In genomic region chr17:49716952-49717351, GRCh38 we compare ENCODE assay signal across 19 cellular contexts. TPM values are rescaled to one million over a fixed set of nuclear protein-coding genes. Genes with fewer than 3 reads are reported as not detected.
DNase-seq lines count a peak whose midpoint lies in the region; ATAC-seq and TF ChIP-seq lines count a peak whose summit lies in the region.
"Had no signal": no experiment of that assay in that cellular context is flagged by ENCODE, and none has a peak within 500 bp of the region (broad histone marks: within the 10 kb centered on the region; RNA-seq: fewer than 3 reads in every experiment).

No MANE protein-coding gene starts in this region.

- CTCF ChIA-PET in activated CD8-positive, alpha-beta T cell treated with anti-CD3 and anti-CD28 coated beads for 36 hours (lab: Charles Lee) = interaction anchor here (1.0 to 32.2 kb wide), 6 partner anchors 9 to 151 kb away, joined by 3 to 780 read pairs (median 6); partner anchors contain the start of genes FAM117A, NXPH3 and SLC35B1
- CTCF ChIA-PET in activated CD8-positive, alpha-beta T cell treated with anti-CD3 and anti-CD28 coated beads, Interleukin-2, amount 10 ng/mL, durations not matched to agents 7 days and 5 days (lab: Charles Lee) = interaction anchor here (0.6 to 2.3 kb wide), 7 partner anchors 9 to 282 kb away, joined by 4 to 11 read pairs (median 6); partner anchors contain the start of genes NXPH3 and SLC35B1
- CTCF ChIA-PET in CD8-positive, alpha-beta memory T cell (lab: Charles Lee) = interaction anchor here (1.4 to 3.2 kb wide), 6 partner anchors 9 to 77 kb away, joined by 3 to 22 read pairs (median 13); no protein-coding TSS in a partner anchor

- H3K4me3 ChIP-seq in CD8-positive, alpha-beta memory T cell (ENCODE audit: low read length) = no peak overlapping the region
- no peak overlapping the region for H3K4me3 ChIP-seq in effector memory CD4-positive, alpha-beta T cell (ENCODE audit: insufficient read depth, low read depth, low read length, poor library complexity, severe bottlenecking)
- H3K4me3 ChIP-seq in gastrocnemius medialis (no peak overlapping the region), dorsolateral prefrontal cortex (no peak overlapping the region)
- H3K4me3 ChIP-seq: GM12878, heart left ventricle, lower lobe of right lung, ovary had no signal

- H3K27me3 ChIP-seq in CD8-positive, alpha-beta memory T cell (ENCODE audit: insufficient read depth, low read length, poor library complexity, severe bottlenecking) = no peaks in the 10 kb centered on the region
- no peaks in the 10 kb centered on the region for H3K27me3 ChIP-seq in effector memory CD4-positive, alpha-beta T cell (replicated peaks; ENCODE audit: control insufficient read depth, insufficient read depth, low read length, poor library complexity, severe bottlenecking)
- H3K27me3 ChIP-seq in gastrocnemius medialis (no peaks in the 10 kb centered on the region), dorsolateral prefrontal cortex (no peaks in the 10 kb centered on the region)
- H3K27me3 ChIP-seq: heart left ventricle, ovary had no signal

- no peak for TF ChIP-seq POLR2A in gastrocnemius medialis (IDR thresholded peaks at IDR 0.05)

- no peak overlapping the region for H3K4me3 Mint-ChIP-seq in activated CD8-positive, alpha-beta T cell treated with anti-CD3 and anti-CD28 coated beads for 36 hours
- no peak overlapping the region for H3K4me3 Mint-ChIP-seq in activated CD8-positive, alpha-beta T cell treated with anti-CD3 and anti-CD28 coated beads, Interleukin-2, amount 10 ng/mL, durations not matched to agents 7 days and 5 days
- peak overlapping the region; percentile 4 to 71 (median 29) for H3K4me3 Mint-ChIP-seq in CD8-positive, alpha-beta memory T cell
- H3K4me3 Mint-ChIP-seq: H9 had no signal

- no peak for ATAC-seq in activated CD8-positive, alpha-beta T cell treated with anti-CD3 and anti-CD28 coated beads for 36 hours
- ATAC-seq in activated CD8-positive, alpha-beta T cell treated with anti-CD3 and anti-CD28 coated beads, Interleukin-2, amount 10 ng/mL, durations not matched to agents 7 days and 5 days = no peak
- ATAC-seq in gastrocnemius medialis (no peak), GM18520 (IDR thresholded peaks at IDR 0.05; ENCODE audit: unreplicated experiment) (no peak)
- ATAC-seq: GM12878 had no signal

- no peaks in the 10 kb centered on the region for H3K27me3 Mint-ChIP-seq in activated CD8-positive, alpha-beta T cell treated with anti-CD3 and anti-CD28 coated beads for 36 hours
- H3K27me3 Mint-ChIP-seq in activated CD8-positive, alpha-beta T cell treated with anti-CD3 and anti-CD28 coated beads, Interleukin-2, amount 10 ng/mL, durations not matched to agents 7 days and 5 days (ENCODE audit: low read depth) = no peaks in the 10 kb centered on the region
- no peaks in the 10 kb centered on the region for H3K27me3 Mint-ChIP-seq in CD8-positive, alpha-beta memory T cell

- peaks cover 47% of the 10 kb centered on the region for H3K4me1 ChIP-seq in CD8-positive, alpha-beta memory T cell (ENCODE audit: insufficient read depth, low read length)
- H3K4me1 ChIP-seq in effector memory CD4-positive, alpha-beta T cell (ENCODE audit: control insufficient read depth, insufficient read depth, low read length, poor library complexity, severe bottlenecking) = peaks cover 32% of the 10 kb centered on the region
- peaks cover 6 to 8% of the 10 kb centered on the region in 2 donors for H3K4me1 ChIP-seq in gastrocnemius medialis
- H3K4me1 ChIP-seq: lower lobe of right lung had no signal

- peaks cover 55% of the 10 kb centered on the region for H3K36me3 Mint-ChIP-seq in activated CD8-positive, alpha-beta T cell treated with anti-CD3 and anti-CD28 coated beads for 36 hours (ENCODE audit: low read depth)
- H3K36me3 Mint-ChIP-seq in activated CD8-positive, alpha-beta T cell treated with anti-CD3 and anti-CD28 coated beads, Interleukin-2, amount 10 ng/mL, durations not matched to agents 7 days and 5 days (ENCODE audit: low read depth) = peaks cover 56% of the 10 kb centered on the region
- peaks cover 21 to 92% (median 29%) of the 10 kb centered on the region in 3 donors for H3K36me3 Mint-ChIP-seq in CD8-positive, alpha-beta memory T cell

- POLR2A ChIA-PET in activated CD8-positive, alpha-beta T cell treated with anti-CD3 and anti-CD28 coated beads for 36 hours (lab: Charles Lee) = interaction anchor here (1.0 to 3.2 kb wide), 4 partner anchors 8 to 46 kb away, joined by 4 to 23 read pairs (median 8); no protein-coding TSS in a partner anchor
- POLR2A ChIA-PET in activated CD8-positive, alpha-beta T cell treated with anti-CD3 and anti-CD28 coated beads, Interleukin-2, amount 10 ng/mL, durations not matched to agents 7 days and 5 days (lab: Charles Lee) = interaction anchor here (1.1 to 1.3 kb wide), 2 partner anchors 9 to 71 kb away, joined by 3 read pairs; partner anchors contain the start of genes KAT7 and SLC35B1
- POLR2A ChIA-PET in CD8-positive, alpha-beta memory T cell (lab: Charles Lee) = interaction anchor here (0.6 to 2.7 kb wide), 4 partner anchors 47 to 395 kb away, joined by 3 to 27 read pairs (median 4); partner anchors contain the start of genes FAM117A and KAT7

- H3K9me3 Mint-ChIP-seq in activated CD8-positive, alpha-beta T cell treated with anti-CD3 and anti-CD28 coated beads for 36 hours = no peaks in the 10 kb centered on the region
- no peaks in the 10 kb centered on the region for H3K9me3 Mint-ChIP-seq in activated CD8-positive, alpha-beta T cell treated with anti-CD3 and anti-CD28 coated beads, Interleukin-2, amount 10 ng/mL, durations not matched to agents 7 days and 5 days (ENCODE audit: insufficient read depth)
- H3K9me3 Mint-ChIP-seq in CD8-positive, alpha-beta memory T cell = no peaks in the 10 kb centered on the region
- H3K9me3 Mint-ChIP-seq: H9 had no signal

- peaks cover 45% of the 10 kb centered on the region for H3K4me1 Mint-ChIP-seq in activated CD8-positive, alpha-beta T cell treated with anti-CD3 and anti-CD28 coated beads for 36 hours (ENCODE audit: low read depth)
- peaks cover 34% of the 10 kb centered on the region for H3K4me1 Mint-ChIP-seq in activated CD8-positive, alpha-beta T cell treated with anti-CD3 and anti-CD28 coated beads, Interleukin-2, amount 10 ng/mL, durations not matched to agents 7 days and 5 days (ENCODE audit: low read depth)
- peaks cover 48 to 59% (median 51%) of the 10 kb centered on the region in 3 donors for H3K4me1 Mint-ChIP-seq in CD8-positive, alpha-beta memory T cell
- H3K4me1 Mint-ChIP-seq: H9 had no signal

- H3K27ac ChIP-seq in CD8-positive, alpha-beta memory T cell (ENCODE audit: low read depth, low read length) = peak overlapping the region; percentile 86
- peak overlapping the region; percentile 90 for H3K27ac ChIP-seq in effector memory CD4-positive, alpha-beta T cell (ENCODE audit: insufficient read depth, low read length, poor library complexity, severe bottlenecking)
- H3K27ac ChIP-seq in gastrocnemius medialis (peak overlapping the region in 3 of 4 donors; percentile 9 to 60 (median 50)), dorsolateral prefrontal cortex (peak overlapping the region in 5 of 59 donors; percentile 29 to 67 (median 41))
- H3K27ac ChIP-seq: C4-2B, ovary, VCaP had no signal

- H3K36me3 ChIP-seq in CD8-positive, alpha-beta memory T cell (ENCODE audit: insufficient read depth, low read length) = peaks cover 63% of the 10 kb centered on the region
- peaks cover 85% of the 10 kb centered on the region for H3K36me3 ChIP-seq in effector memory CD4-positive, alpha-beta T cell (ENCODE audit: control insufficient read depth, insufficient read depth, low read length)
- peaks cover 0 to 5% of the 10 kb centered on the region in 2 donors for H3K36me3 ChIP-seq in gastrocnemius medialis
- H3K36me3 ChIP-seq: ovary had no signal

- DNase-seq in activated CD8-positive, alpha-beta T cell treated with anti-CD3 and anti-CD28 coated beads for 36 hours = no peak
- DNase-seq in activated CD8-positive, alpha-beta T cell treated with anti-CD3 and anti-CD28 coated beads, Interleukin-2, amount 10 ng/mL, durations not matched to agents 7 days and 5 days = no peak
- no peak for DNase-seq in CD8-positive, alpha-beta memory T cell
- DNase-seq in effector memory CD4-positive, alpha-beta T cell = no peak
- DNase-seq in gastrocnemius medialis (no peak), medulla oblongata (ENCODE audit: extremely low spot score) (no peak), dorsolateral prefrontal cortex (no peak)
- DNase-seq: DMS53, H9, lower lobe of right lung, NCI-H1105 treated with DMSO at 0.1 percent for 48 hours, NCI-H526, ovary, SW 1271 had no signal

- intact Hi-C loops in activated CD8-positive, alpha-beta T cell treated with anti-CD3 and anti-CD28 coated beads for 36 hours (cut with micrococcal nuclease) = loop anchor here (5.0 kb wide), 1 partner anchor 45 kb away; the partner anchor contains the start of gene FAM117A
- intact Hi-C loops in gastrocnemius medialis (cut with DNase I; ENCODE audit: low total_unique reads) = no loop called here
- intact Hi-C loops in dorsolateral prefrontal cortex (cut with DNase I) = no loop called here

- no peaks in the 10 kb centered on the region for H3K9me3 ChIP-seq in CD8-positive, alpha-beta memory T cell (ENCODE audit: low read length)
- no peaks in the 10 kb centered on the region for H3K9me3 ChIP-seq in effector memory CD4-positive, alpha-beta T cell (ENCODE audit: control insufficient read depth, low read length)
- H3K9me3 ChIP-seq in gastrocnemius medialis = no peaks in the 10 kb centered on the region
- H3K9me3 ChIP-seq: heart left ventricle, lower lobe of right lung, ovary had no signal

- H3K27ac Mint-ChIP-seq in activated CD8-positive, alpha-beta T cell treated with anti-CD3 and anti-CD28 coated beads for 36 hours = peak overlapping the region; percentile 94
- no peak overlapping the region for H3K27ac Mint-ChIP-seq in activated CD8-positive, alpha-beta T cell treated with anti-CD3 and anti-CD28 coated beads, Interleukin-2, amount 10 ng/mL, durations not matched to agents 7 days and 5 days
- H3K27ac Mint-ChIP-seq in CD8-positive, alpha-beta memory T cell = peak overlapping the region; percentile 92 to 99 (median 99)
- H3K27ac Mint-ChIP-seq: H9 had no signal

- no peak for TF ChIP-seq CTCF in activated CD8-positive, alpha-beta T cell treated with anti-CD3 and anti-CD28 coated beads for 36 hours (IDR thresholded peaks at IDR 0.05)
- TF ChIP-seq CTCF in gastrocnemius medialis (IDR thresholded peaks at IDR 0.05 in 4 of 5, conservative IDR thresholded peaks at IDR 0.05 in 1 of 5) (no peak), dorsolateral prefrontal cortex (IDR thresholded peaks at IDR 0.05 in 54 of 56, conservative IDR thresholded peaks at IDR 0.05 in 2 of 56; ENCODE audit: low read depth in 1 of 56, partially characterized antibody in 56 of 56) (no peak)

- in situ Hi-C loops in gastrocnemius medialis (cut with MboI; ENCODE audit: low sequenced_read_pairs in 4 of 4) = loop anchor here in 1 of 4 donors (25.0 kb wide), 1 partner anchor 305 kb away; the partner anchor contains the start of gene PHB1

RNA-seq across cellular contexts. Expression of gene SLC35B1, which starts 9.2 kb away (rescaled TPM):
- 10 to 100 TPM; 38.6 to 46.6 TPM for total RNA-seq in activated CD8-positive, alpha-beta T cell treated with anti-CD3 and anti-CD28 coated beads for 36 hours
- total RNA-seq in activated CD8-positive, alpha-beta T cell treated with anti-CD3 and anti-CD28 coated beads, Interleukin-2, amount 10 ng/mL, durations not matched to agents 7 days and 5 days = 10 to 100 TPM; 50.7 to 62.6 TPM
- 10 to 100 TPM; 82.8 to 88.9 TPM for total RNA-seq in CD8-positive, alpha-beta memory T cell
- 34.6 TPM for polyA plus RNA-seq in CD8-positive, alpha-beta memory T cell
- 10 to 100 TPM; 62.7 to 99.0 (median 84.5) TPM for total RNA-seq in gastrocnemius medialis
- 10 to 100 TPM; 30.7 to 59.0 (median 43.7) TPM for total RNA-seq in dorsolateral prefrontal cortex

RNA-seq across cellular contexts. Expression of gene SPOP, which starts 39.1 kb away (rescaled TPM):
- 10 to 100 TPM; 61.6 to 63.5 TPM for total RNA-seq in activated CD8-positive, alpha-beta T cell treated with anti-CD3 and anti-CD28 coated beads for 36 hours
- total RNA-seq in activated CD8-positive, alpha-beta T cell treated with anti-CD3 and anti-CD28 coated beads, Interleukin-2, amount 10 ng/mL, durations not matched to agents 7 days and 5 days = 10 to 100 TPM; 49.5 to 52.0 TPM
- total RNA-seq in CD8-positive, alpha-beta memory T cell = 10 to 100 TPM; 74.8 to 75.1 TPM
- polyA plus RNA-seq in CD8-positive, alpha-beta memory T cell = 101 TPM
- total RNA-seq in gastrocnemius medialis = 10 to 100 TPM; 27.5 to 57.5 (median 53.5) TPM
- 100 to 1,000 TPM in 77 of 120 experiments, 10 to 100 TPM in 43; 75.2 to 140 (median 105) TPM for total RNA-seq in dorsolateral prefrontal cortex

RNA-seq across cellular contexts. Expression of gene FAM117A, which starts 47.0 kb away (rescaled TPM):
- 10 to 100 TPM; 19.7 to 23.0 TPM for total RNA-seq in activated CD8-positive, alpha-beta T cell treated with anti-CD3 and anti-CD28 coated beads for 36 hours
- total RNA-seq in activated CD8-positive, alpha-beta T cell treated with anti-CD3 and anti-CD28 coated beads, Interleukin-2, amount 10 ng/mL, durations not matched to agents 7 days and 5 days = 10 to 100 TPM; 20.8 to 23.5 TPM
- total RNA-seq in CD8-positive, alpha-beta memory T cell = 10 to 100 TPM; 21.8 to 24.8 TPM
- polyA plus RNA-seq in CD8-positive, alpha-beta memory T cell = 85.0 TPM
- total RNA-seq in gastrocnemius medialis = 1 to 10 TPM; 2.6 to 4.9 (median 3.3) TPM
- total RNA-seq in dorsolateral prefrontal cortex = 10 to 100 TPM in 10 of 120 experiments, 1 to 10 TPM in 110; 3.7 to 12.6 (median 6.9) TPM

Comparison
In these comparisons a context has a peak if more than half of its experiments do, and no peak if none do; other contexts are left out.
1. H3K4me3 Mint-ChIP-seq: peak in CD8-positive, alpha-beta memory T cell (7 of 7); none in activated CD8-positive, alpha-beta T cell treated with anti-CD3 and anti-CD28 coated beads for 36 hours (single experiment) and activated CD8-positive, alpha-beta T cell treated with anti-CD3 and anti-CD28 coated beads, Interleukin-2, amount 10 ng/mL, durations not matched to agents 7 days and 5 days (single experiment).